In genomic region chr10:68074775-68075549, GRCh38 we compare ENCODE assay signal across 8 cellular contexts. TPM values are rescaled to one million over a fixed set of nuclear protein-coding genes. Genes with fewer than 3 reads are reported as not detected.
A peak's percentile ranks its signal among the peaks of the same experiment; 100 is the strongest.
DNase-seq lines count a peak whose midpoint lies in the region; ATAC-seq and TF ChIP-seq lines count a peak whose summit lies in the region.

TSS of gene HERC4 (minus strand) at chr10:68075283. CDS start at chr10:68073108, 2,175 bp downstream.

- H3K9me3 Mint-ChIP-seq in CD8-positive, alpha-beta T cell = no peaks in the 10 kb centered on the region
- H3K9me3 Mint-ChIP-seq in effector memory CD8-positive, alpha-beta T cell = no peaks in the 10 kb centered on the region
- H3K9me3 Mint-ChIP-seq in memory B cell = no peaks in the 10 kb centered on the region

- peak within 1 kb of the TSS; percentile 91 for H3K27ac ChIP-seq in CD8-positive, alpha-beta T cell (ENCODE audit: low read depth, low read length)

- peak within 1 kb of the TSS; percentile 93 for H3K27ac Mint-ChIP-seq in CD8-positive, alpha-beta T cell
- peak within 1 kb of the TSS; percentile 92 to 95 for H3K27ac Mint-ChIP-seq in effector memory CD8-positive, alpha-beta T cell
- peak within 1 kb of the TSS; percentile 98 for H3K27ac Mint-ChIP-seq in memory B cell

- H3K4me1 Mint-ChIP-seq in CD8-positive, alpha-beta T cell (ENCODE audit: low read depth) = peaks cover 40% of the 10 kb centered on the region
- H3K4me1 Mint-ChIP-seq in effector memory CD8-positive, alpha-beta T cell (ENCODE audit: low read depth in 2 of 2) = peaks cover 20 to 38% of the 10 kb centered on the region in 2 donors
- H3K4me1 Mint-ChIP-seq in memory B cell = peaks cover 11% of the 10 kb centered on the region

- peak; percentile 90 for ATAC-seq in CD8-positive, alpha-beta T cell
- peak; percentile 95 for ATAC-seq in GM19397 (IDR thresholded peaks at IDR 0.05; ENCODE audit: unreplicated experiment)
- peak; percentile 82 for ATAC-seq in HG03565 (IDR thresholded peaks at IDR 0.05; ENCODE audit: unreplicated experiment)
- peak; percentile 84 for ATAC-seq in effector memory CD8-positive, alpha-beta T cell (replicated peaks)
- peak; percentile 88 for ATAC-seq in memory B cell (ENCODE audit: low read depth)

- CTCF ChIA-PET in CD8-positive, alpha-beta T cell (lab: Charles Lee) = no interaction called here

- H3K4me3 ChIP-seq in CD8-positive, alpha-beta T cell (ENCODE audit: low read depth, low read length) = peak within 1 kb of the TSS; percentile 96

- H3K27me3 ChIP-seq in CD8-positive, alpha-beta T cell (ENCODE audit: insufficient read depth, low read length) = no peaks in the 10 kb centered on the region

- H3K4me1 ChIP-seq in CD8-positive, alpha-beta T cell (ENCODE audit: insufficient read depth, low read length) = peaks cover 38% of the 10 kb centered on the region

- TF ChIP-seq CTCF in CD8-positive, alpha-beta T cell (IDR thresholded peaks at IDR 0.05) = no peak

- POLR2A ChIA-PET in CD8-positive, alpha-beta T cell (lab: Charles Lee) = interaction anchor here (0.7 to 1.0 kb wide), 2 partner anchors 191 kb away, joined by 3 read pairs; partner anchors contain the start of gene SIRT1

- H3K4me3 Mint-ChIP-seq in CD8-positive, alpha-beta T cell = peak within 1 kb of the TSS; percentile 96
- peak within 1 kb of the TSS; percentile 93 to 96 for H3K4me3 Mint-ChIP-seq in effector memory CD8-positive, alpha-beta T cell
- H3K4me3 Mint-ChIP-seq in memory B cell = peak within 1 kb of the TSS; percentile 94

- H3K9me3 ChIP-seq in CD8-positive, alpha-beta T cell (ENCODE audit: low read length) = no peaks in the 10 kb centered on the region

- H3K36me3 ChIP-seq in CD8-positive, alpha-beta T cell (ENCODE audit: insufficient read depth, low read length) = no peaks in the 10 kb centered on the region

- DNase-seq in CD8-positive, alpha-beta T cell = peak; percentile 83 to 93 (median 88)
- peak; percentile 54 for DNase-seq in NK-92 (lab: John Stamatoyannopoulos, UW; ENCODE audit: unreplicated experiment)
- peak; percentile 71 to 81 (median 75) for DNase-seq in activated CD8-positive, alpha-beta memory T cell treated with anti-CD3 and anti-CD28 coated beads for 48 hours (ENCODE audit: low read depth in 2 of 3, low spot score in 2 of 3)
- peak; percentile 80 to 83 (median 82) for DNase-seq in effector memory CD8-positive, alpha-beta T cell
- DNase-seq in memory B cell (ENCODE audit: low spot score in 2 of 2) = peak; percentile 88 to 89
- peak; percentile 81 for DNase-seq in stimulated activated CD8-positive, alpha-beta memory T cell treated with anti-CD3 and anti-CD28 coated beads, Interleukin-12 subunit alpha, Interleukin-12 subunit beta, amount 100 ng/mL, for 1 hour (ENCODE audit: low read depth)

- intact Hi-C loops in CD8-positive, alpha-beta T cell (cut with DNase I, micrococcal nuclease) = loop anchor here (1.0 to 10.0 kb wide), 15 partner anchors 190 to 1050 kb away; partner anchors contain the start of genes DDX50 (in 2 of the 2), HNRNPH3 (in 2 of the 2), PBLD (in 2 of the 2) and RUFY2 (in 2 of the 2)

- H3K27me3 Mint-ChIP-seq in CD8-positive, alpha-beta T cell (ENCODE audit: low read depth) = no peaks in the 10 kb centered on the region
- no peaks in the 10 kb centered on the region for H3K27me3 Mint-ChIP-seq in effector memory CD8-positive, alpha-beta T cell
- no peaks in the 10 kb centered on the region for H3K27me3 Mint-ChIP-seq in memory B cell

- peaks cover 19% of the 10 kb centered on the region for H3K36me3 Mint-ChIP-seq in CD8-positive, alpha-beta T cell
- peaks cover 30% of the 10 kb centered on the region for H3K36me3 Mint-ChIP-seq in effector memory CD8-positive, alpha-beta T cell (ENCODE audit: insufficient read depth)
- H3K36me3 Mint-ChIP-seq in memory B cell = peaks cover 7% of the 10 kb centered on the region

RNA-seq across cellular contexts. Expression of gene HERC4, which starts in this region (rescaled TPM):
- 10 to 100 TPM; 28.4 to 29.2 TPM for total RNA-seq in CD8-positive, alpha-beta T cell

Comparison
In these comparisons a context has a peak if more than half of its experiments do, and no peak if none do; other contexts are left out.
1. Peak in every context shown above with its lines: DNase-seq, ATAC-seq, H3K4me3 ChIP-seq and H3K27ac ChIP-seq.